ENCODE assay signal across 15 cellular contexts in genomic region chr12:104521731-104522130, GRCh38.
DNase-seq lines count a peak whose midpoint lies in the region; ATAC-seq, FAIRE-seq and TF ChIP-seq lines count a peak whose summit lies in the region.
"Had no signal": no experiment of that assay in that cellular context is flagged by ENCODE, and none has a peak within 500 bp of the region (broad histone marks: within the 10 kb centered on the region; RNA-seq: fewer than 3 reads in every experiment).

No MANE protein-coding gene starts in this region.

- TF ChIP-seq CTCF in MCF 10A (IDR thresholded peaks at IDR 0.05; ENCODE audit: unreplicated experiment) (no peak), breast epithelium (IDR thresholded peaks at IDR 0.05) (no peak), kidney (IDR thresholded peaks at IDR 0.05; ENCODE audit: borderline replicate concordance, extremely low read depth, insufficient read depth) (no peak)

- POLR2A ChIA-PET in MCF 10A (lab: Yijun Ruan, JAX), result interaction anchor here (0.6 kb wide), 1 partner anchor 207 kb away, joined by 3 read pairs; no protein-coding TSS in a partner anchor

- H3K4me1 Mint-ChIP-seq in MCF 10A (ENCODE audit: insufficient read depth, unreplicated experiment), result peaks cover 6% of the 10 kb centered on the region
- peaks cover 91% of the 10 kb centered on the region for H3K4me1 Mint-ChIP-seq in stimulated activated memory B cell treated with anti-CD40 and anti-IgM and Interleukin-4, amounts not matched to agents 10 μg/mL and 1 μg/mL and 100 μg/mL, for 72 hours

- no peaks in the 10 kb centered on the region for H3K9me3 Mint-ChIP-seq in MCF 10A (ENCODE audit: unreplicated experiment)
- H3K9me3 Mint-ChIP-seq in stimulated activated memory B cell treated with anti-CD40 and anti-IgM and Interleukin-4, amounts not matched to agents 10 μg/mL and 1 μg/mL and 100 μg/mL, for 72 hours, result peaks cover 3% of the 10 kb centered on the region

- H3K27ac ChIP-seq in breast epithelium, result no peak overlapping the region
- no peak overlapping the region for H3K27ac ChIP-seq in kidney (ENCODE audit: low read depth in 2 of 2, low read length in 2 of 2)
- H3K27ac ChIP-seq: uterus, WERI-Rb-1 had no signal

- no peak overlapping the region for H3K4me3 ChIP-seq in breast epithelium
- no peak overlapping the region for H3K4me3 ChIP-seq in kidney (ENCODE audit: low read length in 2 of 2)
- H3K4me3 ChIP-seq: uterus had no signal

- H3K27ac Mint-ChIP-seq in MCF 10A (ENCODE audit: low read depth, unreplicated experiment), result no peak overlapping the region
- peak overlapping the region; percentile 88 for H3K27ac Mint-ChIP-seq in stimulated activated memory B cell treated with anti-CD40 and anti-IgM and Interleukin-4, amounts not matched to agents 10 μg/mL and 1 μg/mL and 100 μg/mL, for 72 hours

- no peak for FAIRE-seq in kidney (lab: Jason Lieb, UNC)
- FAIRE-seq: A204.1 had no signal

- H3K4me3 Mint-ChIP-seq in MCF 10A (ENCODE audit: unreplicated experiment), result no peak overlapping the region
- no peak overlapping the region for H3K4me3 Mint-ChIP-seq in stimulated activated memory B cell treated with anti-CD40 and anti-IgM and Interleukin-4, amounts not matched to agents 10 μg/mL and 1 μg/mL and 100 μg/mL, for 72 hours

- CTCF ChIA-PET in MCF 10A (lab: Yijun Ruan, JAX), result no interaction called here

- H3K9me3 ChIP-seq in breast epithelium, result no peaks in the 10 kb centered on the region
- no peaks in the 10 kb centered on the region for H3K9me3 ChIP-seq in kidney (ENCODE audit: control insufficient read depth in 1 of 2, low read length in 2 of 2)
- H3K9me3 ChIP-seq: uterus had no signal

- no peaks in the 10 kb centered on the region for H3K36me3 Mint-ChIP-seq in MCF 10A (ENCODE audit: insufficient read depth, unreplicated experiment)
- peaks cover 27% of the 10 kb centered on the region for H3K36me3 Mint-ChIP-seq in stimulated activated memory B cell treated with anti-CD40 and anti-IgM and Interleukin-4, amounts not matched to agents 10 μg/mL and 1 μg/mL and 100 μg/mL, for 72 hours

- H3K36me3 ChIP-seq in breast epithelium (no peaks in the 10 kb centered on the region), kidney (ENCODE audit: control insufficient read depth in 1 of 2, insufficient read depth in 2 of 2, low read length in 2 of 2) (no peaks in the 10 kb centered on the region)
- H3K36me3 ChIP-seq: uterus, WERI-Rb-1 had no signal

- TF ChIP-seq POLR2A in breast epithelium (IDR thresholded peaks at IDR 0.05), result no peak

- no peaks in the 10 kb centered on the region for H3K27me3 ChIP-seq in breast epithelium
- H3K27me3 ChIP-seq: uterus had no signal

- no peak for ATAC-seq in stimulated activated memory B cell treated with anti-CD40 and anti-IgM and Interleukin-4, amounts not matched to agents 10 μg/mL and 1 μg/mL and 100 μg/mL, for 72 hours
- ATAC-seq in GM21528 (IDR thresholded peaks at IDR 0.05; ENCODE audit: low FRiP score, unreplicated experiment), result no peak

- H3K9ac ChIP-seq in kidney (ENCODE audit: low read length in 2 of 2), result no peak overlapping the region

- no peaks in the 10 kb centered on the region for H3K27me3 Mint-ChIP-seq in MCF 10A (ENCODE audit: insufficient read depth, unreplicated experiment)
- no peaks in the 10 kb centered on the region for H3K27me3 Mint-ChIP-seq in stimulated activated memory B cell treated with anti-CD40 and anti-IgM and Interleukin-4, amounts not matched to agents 10 μg/mL and 1 μg/mL and 100 μg/mL, for 72 hours

- BruUV-seq in MCF 10A (replicated peaks; lab: Mats Ljungman, UMichigan), result no TSS peak

- intact Hi-C loops in MCF 10A (cut with micrococcal nuclease), result no loop called here
- intact Hi-C loops in breast epithelium (cut with DNase I; ENCODE audit: low total_unique reads), result no loop called here
- intact Hi-C loops in kidney (cut with DNase I), result no loop called here

- DNase-seq in MCF 10A (ENCODE audit: unreplicated experiment) (peak; percentile 46), breast epithelium (ENCODE audit: low spot score in 2 of 2) (no peak), RPMI7951 (ENCODE audit: low read depth) (peak; percentile 65), fibroblast of peridontal ligament (ENCODE audit: extremely low read depth) (peak; percentile 60), Kasumi-1 (lab: John Stamatoyannopoulos, UW) (no peak), kidney (no peak)
- DNase-seq: activated gamma-delta T cell; DMS153; NCI-H524; stimulated activated CD8-positive, alpha-beta memory T cell treated with anti-CD3 and anti-CD28 coated beads, Interleukin-4, amount 100 ng/mL, for 48 hours; uterus; WERI-Rb-1 had no signal

- H3K4me1 ChIP-seq in breast epithelium (no peaks in the 10 kb centered on the region), kidney (ENCODE audit: control insufficient read depth in 1 of 2, insufficient read depth in 1 of 2, low read depth in 1 of 2, low read length in 2 of 2) (peaks cover 3 to 4% of the 10 kb centered on the region in 2 donors)
- H3K4me1 ChIP-seq: uterus had no signal

Comparison
In these comparisons a context has a peak if more than half of its experiments do, and no peak if none do; other contexts are left out.
1. DNase-seq: peak in MCF 10A (single experiment), RPMI7951 (single experiment) and fibroblast of peridontal ligament (single experiment); none in breast epithelium (0 of 2), Kasumi-1 (0 of 2) and kidney (single experiment).